In the genomic region with DNA sequence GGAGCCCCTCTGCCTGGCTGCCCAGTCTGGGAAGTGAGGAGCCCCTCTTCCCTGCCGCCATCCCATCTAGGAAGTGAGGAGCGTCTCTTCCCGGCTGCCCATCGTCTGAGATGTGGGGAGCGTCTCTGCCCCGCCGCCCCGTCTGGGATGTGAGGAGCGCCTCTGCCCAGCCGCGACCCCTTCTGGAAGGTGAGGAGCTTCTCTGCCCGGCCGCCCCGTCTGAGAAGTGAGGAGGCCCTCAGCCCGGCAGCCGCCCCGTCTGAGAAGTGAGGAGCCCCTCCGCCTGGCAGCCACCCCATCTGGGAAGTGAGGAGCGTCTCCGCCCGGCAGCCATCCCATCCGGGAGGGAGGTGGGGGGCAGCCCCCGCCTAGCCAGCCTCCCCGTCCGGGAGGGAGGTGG, we compare ENCODE assay signal across 3 cellular contexts. TPM values are rescaled to one million over a fixed set of nuclear protein-coding genes. Genes with fewer than 3 reads are reported as not detected.
"Had no signal": no experiment of that assay in that cellular context is flagged by ENCODE, and none has a peak within 500 bp of the region (broad histone marks: within the 10 kb centered on the region; RNA-seq: fewer than 3 reads in every experiment).

No MANE protein-coding gene starts in this region.

RNA-seq across cellular contexts. Expression of a gene that starts 49.2 kb away (rescaled TPM):
- total RNA-seq: right atrium auricular region, smooth muscle cell had no signal
- polyA plus RNA-seq: neural cell, smooth muscle cell had no signal
